15 cellular contexts compared by ENCODE assay signal in the genomic region with DNA sequence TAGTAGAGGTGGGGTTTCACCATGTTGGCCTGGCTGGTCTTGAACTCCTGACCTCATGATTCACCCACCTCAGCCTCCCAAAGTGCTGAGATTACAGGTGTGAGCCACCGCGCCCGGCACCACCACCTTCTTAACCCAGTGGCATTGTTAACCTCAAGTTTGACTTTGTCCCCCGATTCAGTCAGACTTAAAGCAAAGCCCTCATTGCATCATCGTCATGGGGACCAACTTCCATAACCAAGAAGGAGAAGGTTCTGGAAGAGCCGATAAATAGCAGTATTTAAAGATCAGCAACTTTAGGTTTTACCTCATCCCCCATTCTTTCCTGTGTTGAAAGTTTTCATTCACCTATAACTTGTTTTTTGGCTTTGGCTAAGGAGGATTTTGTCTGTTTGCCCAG. TPM values are rescaled to one million over a fixed set of nuclear protein-coding genes. Genes with fewer than 3 reads are reported as not detected.
DNase-seq lines count a peak whose midpoint lies in the region; ATAC-seq, FAIRE-seq and TF ChIP-seq lines count a peak whose summit lies in the region.
"Had no signal": no experiment of that assay in that cellular context is flagged by ENCODE, and none has a peak within 500 bp of the region (broad histone marks: within the 10 kb centered on the region; RNA-seq: fewer than 3 reads in every experiment).

No MANE protein-coding gene starts in this region.

- no peak for TF ChIP-seq EP300 in HepG2 (IDR thresholded peaks at IDR 0.05; ENCODE audit: low read depth in 2 of 2, low read length in 2 of 2)
- no peak for TF ChIP-seq EP300 in HepG2 (CRISPR knock-in tag; IDR thresholded peaks at IDR 0.05; ENCODE audit: borderline replicate concordance)

- POLR2A ChIA-PET in HepG2 (lab: Yijun Ruan, JAX), result interaction anchor here (1.3 kb wide), 1 partner anchor 11 kb away, joined by 9 read pairs; no protein-coding TSS in a partner anchor

- no peak overlapping the region for H3K4me2 ChIP-seq in HepG2 (ENCODE audit: low read depth, low read length)
- H3K4me2 ChIP-seq: BLaER1 treated with 17β-estradiol and CSF1 and Interleukin-3, amounts not matched to agents 10 nM and 100 nM had no signal

- DNase-seq in HepG2 (ENCODE audit: low spot score) (no peak), right lobe of liver (no peak), dorsolateral prefrontal cortex (no peak), psoas muscle (no peak)
- DNase-seq in central memory CD4-positive, alpha-beta T cell, result no peak
- DNase-seq in effector CD4-positive, alpha-beta T cell, result no peak
- DNase-seq: 8988T; ACHN; CD4-positive, CD25-positive, alpha-beta regulatory T cell; DMS53; GF-D8 had no signal

- H3K36me3 ChIP-seq in HepG2 (replicated peaks in 1 of 2; ENCODE audit: control insufficient read depth in 1 of 2, insufficient read depth in 2 of 2, low read length in 2 of 2), result peaks cover 17 to 45% of the 10 kb centered on the region in 2 experiments; a peak in 4 of 5 replicates
- peaks cover 0 to 53% (median 17%) of the 10 kb centered on the region in 4 donors for H3K36me3 ChIP-seq in right lobe of liver
- peaks cover 18 to 81% of the 10 kb centered on the region in 2 donors for H3K36me3 ChIP-seq in psoas muscle (ENCODE audit: insufficient read depth in 1 of 2, low read depth in 1 of 2)

- TF ChIP-seq POLR2A in HepG2 (IDR thresholded peaks at IDR 0.05; ENCODE audit: insufficient read depth in 1 of 2, low read depth in 2 of 2, low read length in 2 of 2) (no peak), right lobe of liver (IDR thresholded peaks at IDR 0.05) (no peak)

- H3K4me3 ChIP-seq in HepG2 (replicated peaks in 1 of 3; ENCODE audit: insufficient read depth in 1 of 3, low read depth in 2 of 3, low read length in 3 of 3) (no peak overlapping the region), right lobe of liver (no peak overlapping the region), dorsolateral prefrontal cortex (peak overlapping the region in 9 of 59 donors; percentile 14 to 46 (median 29)), psoas muscle (no peak overlapping the region)
- H3K4me3 ChIP-seq: BLaER1 treated with 17β-estradiol and CSF1 and Interleukin-3, amounts not matched to agents 10 nM and 100 nM had no signal

- in situ Hi-C loops in HepG2 (cut with HindIII; ENCODE audit: extremely low pct_ligation_motif_present, low pct_unique_long_range_greater_than_20kb), result no loop called here

- no peak overlapping the region for H2AFZ ChIP-seq in HepG2 (ENCODE audit: low read length)

- TF ChIP-seq RAD21 in HepG2 (CRISPR knock-in tag; IDR thresholded peaks at IDR 0.05), result no peak

- CTCF ChIA-PET in HepG2 (lab: Yijun Ruan, JAX; ENCODE audit: low intra/inter-chr PET ratio, low total read pairs), result no interaction called here

- WGBS in HepG2 (ENCODE audit: low lambda C conversion rate), result 91% methylated on average over 6 of the region's 6 CpGs
- WGBS in right lobe of liver (ENCODE audit: insufficient coverage, low coverage, low lambda C conversion rate, missing lambda C conversion rate), result 91% methylated on average over 6 of the region's 6 CpGs
- WGBS in psoas muscle, 3 donors, result 75 to 86% (median 81%) methylated on average over 6 of the region's 6 CpGs

- no peaks in the 10 kb centered on the region for H3K27me3 ChIP-seq in HepG2 (ENCODE audit: control insufficient read depth in 1 of 2, insufficient read depth in 2 of 2, low read length in 2 of 2)
- H3K27me3 ChIP-seq in right lobe of liver, result no peaks in the 10 kb centered on the region
- no peaks in the 10 kb centered on the region for H3K27me3 ChIP-seq in dorsolateral prefrontal cortex
- no peaks in the 10 kb centered on the region for H3K27me3 ChIP-seq in psoas muscle (ENCODE audit: insufficient read depth in 3 of 3, low read length in 2 of 3)
- H3K27me3 ChIP-seq: BLaER1 treated with 17β-estradiol and CSF1 and Interleukin-3, amounts not matched to agents 10 nM and 100 nM had no signal

- TF ChIP-seq CTCF in HepG2 (CRISPR knock-in tag; IDR thresholded peaks at IDR 0.05), result no peak
- no peak for TF ChIP-seq CTCF in right lobe of liver (IDR thresholded peaks at IDR 0.05)
- no peak for TF ChIP-seq CTCF in dorsolateral prefrontal cortex (IDR thresholded peaks at IDR 0.05 in 54 of 56, conservative IDR thresholded peaks at IDR 0.05 in 2 of 56; ENCODE audit: low read depth in 1 of 56, partially characterized antibody in 56 of 56)
- TF ChIP-seq CTCF in psoas muscle (IDR thresholded peaks at IDR 0.05), result no peak

- H3K79me2 ChIP-seq in HepG2 (ENCODE audit: insufficient read depth, low read length), result no peaks in the 10 kb centered on the region

- no peak overlapping the region for H3K9ac ChIP-seq in HepG2 (ENCODE audit: insufficient read depth, low read depth, low read length)
- H3K9ac ChIP-seq: BLaER1 treated with 17β-estradiol and CSF1 and Interleukin-3, amounts not matched to agents 10 nM and 100 nM had no signal

- intact Hi-C loops in HepG2 (cut with micrococcal nuclease; ENCODE audit: unreplicated experiment), result no loop called here
- intact Hi-C loops in right lobe of liver (cut with DNase I), result no loop called here
- intact Hi-C loops in dorsolateral prefrontal cortex (cut with DNase I), result no loop called here
- intact Hi-C loops in psoas muscle (cut with DNase I), result no loop called here

- H3K4me1 ChIP-seq in HepG2 (ENCODE audit: insufficient read depth, low read length), result peaks cover 8% of the 10 kb centered on the region; the same call in 1 of the 2 replicates
- H3K4me1 ChIP-seq in right lobe of liver, result peaks cover 0 to 13% (median 0%) of the 10 kb centered on the region in 4 donors
- H3K4me1 ChIP-seq in psoas muscle, result peaks cover 8% of the 10 kb centered on the region

- FAIRE-seq in HepG2 (lab: Jason Lieb, UNC), result no peak
- FAIRE-seq: H54 had no signal

- H3K27ac ChIP-seq in HepG2 (ENCODE audit: extremely low read length, insufficient read depth, low read length) (no peak overlapping the region), right lobe of liver (no peak overlapping the region), dorsolateral prefrontal cortex (peak overlapping the region in 53 of 59 donors; percentile 31 to 88 (median 78)), psoas muscle (peak overlapping the region; percentile 64)
- H3K27ac ChIP-seq: BLaER1 treated with 17β-estradiol and CSF1 and Interleukin-3, amounts not matched to agents 10 nM and 100 nM had no signal

- BruUV-seq in HepG2 (replicated peaks; lab: Mats Ljungman, UMichigan), result no TSS peak

- ATAC-seq in HepG2 (no peak), right lobe of liver (no peak), psoas muscle (no peak), HG02759 (IDR thresholded peaks at IDR 0.05; ENCODE audit: unreplicated experiment) (no peak)

- no peaks in the 10 kb centered on the region for H4K20me1 ChIP-seq in HepG2 (ENCODE audit: insufficient read depth, low read length)

- H3K9me3 ChIP-seq in HepG2 (ENCODE audit: low read length), result no peaks in the 10 kb centered on the region
- H3K9me3 ChIP-seq in right lobe of liver, result no peaks in the 10 kb centered on the region
- no peaks in the 10 kb centered on the region for H3K9me3 ChIP-seq in psoas muscle
- H3K9me3 ChIP-seq: BLaER1 treated with 17β-estradiol and CSF1 and Interleukin-3, amounts not matched to agents 10 nM and 100 nM had no signal

RNA-seq across cellular contexts. Expression of gene INAFM1, which starts 6.7 kb away (rescaled TPM):
- 1.00 and 1.9 TPM in 2 replicates for total RNA-seq in HepG2 (2016; rRNA removed; fragmentation: Illumina TruSeq; extraction: Trizol)
- 0.81 and 1.1 TPM in 2 replicates for total RNA-seq in HepG2 (2016; cell fraction: cytosol; rRNA removed; fragmentation: Illumina TruSeq; extraction: Trizol; ENCODE audit: low read depth)
- total RNA-seq in HepG2 (2016; cell fraction: insoluble cytoplasmic fraction; rRNA removed; fragmentation: Illumina TruSeq; extraction: Trizol), result 1.1 and 1.8 TPM in 2 replicates
- 1.0 and 1.2 TPM in 2 replicates for total RNA-seq in HepG2 (2016; cell fraction: membrane; rRNA removed; fragmentation: Illumina TruSeq; extraction: Trizol)
- 0.78 and 1.0 TPM in 2 replicates for total RNA-seq in HepG2 (2016; cell fraction: nucleus; rRNA removed; fragmentation: Illumina TruSeq; extraction: Trizol)
- polyA plus RNA-seq in HepG2 (2011; rRNA removed), result 0.88 and 1.3 TPM in 2 replicates
- polyA plus RNA-seq in HepG2 (2011; cell fraction: cytosol; rRNA removed), result 0.60 and 0.93 TPM in 2 replicates
- 5.3 and 5.5 TPM in 2 replicates for polyA plus RNA-seq in HepG2 (2011; cell fraction: nucleus; rRNA removed)
- polyA plus RNA-seq in HepG2 (2012), result 2.8 and 3.1 TPM in 2 replicates
- 2.2 and 2.5 TPM in 2 replicates for polyA plus RNA-seq in HepG2 (2016; cell fraction: cytosol; fragmentation: Illumina TruSeq; extraction: Trizol; ENCODE audit: low read depth)
- polyA plus RNA-seq in HepG2 (2016; cell fraction: insoluble cytoplasmic fraction; fragmentation: Illumina TruSeq; extraction: Trizol; ENCODE audit: low read depth), result 1.8 and 2.4 TPM in 2 replicates
- 1.7 and 2.2 TPM in 2 replicates for polyA plus RNA-seq in HepG2 (2016; cell fraction: membrane; fragmentation: Illumina TruSeq; extraction: Trizol; ENCODE audit: low read depth)
- polyA plus RNA-seq in HepG2 (2016; cell fraction: nucleus; fragmentation: Illumina TruSeq; extraction: Trizol; ENCODE audit: insufficient read depth, low read depth), result 4.5 and 6.9 TPM in 2 replicates
- polyA minus RNA-seq in HepG2 (2011; rRNA and poly(A)+ RNA removed; ENCODE audit: low replicate concordance), result 0.35 and 1.3 TPM in 2 replicates
- polyA minus RNA-seq in HepG2 (2011; cell fraction: cytosol; rRNA and poly(A)+ RNA removed), result 1.2 and 1.5 TPM in 2 replicates
- polyA minus RNA-seq in HepG2 (2011; cell fraction: nucleus; rRNA and poly(A)+ RNA removed), result 0.99 and 1.4 TPM in 2 replicates
- total RNA-seq in right lobe of liver, result 1 to 10 TPM; 2.2 to 5.8 (median 4.4) TPM
- total RNA-seq in dorsolateral prefrontal cortex, result 10 to 100 TPM; 13.1 to 31.8 (median 18.3) TPM
- 10 to 100 TPM; 13.6 to 18.9 (median 15.8) TPM for total RNA-seq in psoas muscle
- 10 to 100 TPM in 1 of 3 donors, 1 to 10 TPM in 2; 3.6 to 21.2 (median 9.9) TPM for polyA plus RNA-seq in psoas muscle

RNA-seq across cellular contexts. Expression of gene CCDC9, which starts 11.7 kb away (rescaled TPM):
- total RNA-seq in HepG2 (2016; rRNA removed; fragmentation: Illumina TruSeq; extraction: Trizol), result 5.9 and 6.3 TPM in 2 replicates
- 3.4 and 3.5 TPM in 2 replicates for total RNA-seq in HepG2 (2016; cell fraction: cytosol; rRNA removed; fragmentation: Illumina TruSeq; extraction: Trizol; ENCODE audit: low read depth)
- 3.8 and 7.1 TPM in 2 replicates for total RNA-seq in HepG2 (2016; cell fraction: insoluble cytoplasmic fraction; rRNA removed; fragmentation: Illumina TruSeq; extraction: Trizol)
- 4.5 and 5.0 TPM in 2 replicates for total RNA-seq in HepG2 (2016; cell fraction: membrane; rRNA removed; fragmentation: Illumina TruSeq; extraction: Trizol)
- 4.4 and 5.5 TPM in 2 replicates for total RNA-seq in HepG2 (2016; cell fraction: nucleus; rRNA removed; fragmentation: Illumina TruSeq; extraction: Trizol)
- 2.9 and 3.0 TPM in 2 replicates for polyA plus RNA-seq in HepG2 (2011; rRNA removed)
- polyA plus RNA-seq in HepG2 (2011; cell fraction: cytosol; rRNA removed), result 2.1 and 2.2 TPM in 2 replicates
- 10.1 and 11.8 TPM in 2 replicates for polyA plus RNA-seq in HepG2 (2011; cell fraction: nucleus; rRNA removed)
- 10.0 TPM in 2 replicates for polyA plus RNA-seq in HepG2 (2012)
- 1.6 and 1.8 TPM in 2 replicates for polyA plus RNA-seq in HepG2 (2016; cell fraction: cytosol; fragmentation: Illumina TruSeq; extraction: Trizol; ENCODE audit: low read depth)
- polyA plus RNA-seq in HepG2 (2016; cell fraction: insoluble cytoplasmic fraction; fragmentation: Illumina TruSeq; extraction: Trizol; ENCODE audit: low read depth), result 9.0 and 10.3 TPM in 2 replicates
- 3.6 and 3.9 TPM in 2 replicates for polyA plus RNA-seq in HepG2 (2016; cell fraction: membrane; fragmentation: Illumina TruSeq; extraction: Trizol; ENCODE audit: low read depth)
- 22.8 and 25.7 TPM in 2 replicates for polyA plus RNA-seq in HepG2 (2016; cell fraction: nucleus; fragmentation: Illumina TruSeq; extraction: Trizol; ENCODE audit: insufficient read depth, low read depth)
- 1.8 and 6.2 TPM in 2 replicates for polyA minus RNA-seq in HepG2 (2011; rRNA and poly(A)+ RNA removed; ENCODE audit: low replicate concordance)
- polyA minus RNA-seq in HepG2 (2011; cell fraction: cytosol; rRNA and poly(A)+ RNA removed), result 0.99 and 1.7 TPM in 2 replicates
- polyA minus RNA-seq in HepG2 (2011; cell fraction: nucleus; rRNA and poly(A)+ RNA removed), result 6.3 and 7.5 TPM in 2 replicates
- total RNA-seq in right lobe of liver, result 10 to 100 TPM in 2 of 6 experiments, 1 to 10 TPM in 4; 5.8 to 15.1 (median 9.1) TPM
- total RNA-seq in dorsolateral prefrontal cortex, result 10 to 100 TPM; 13.8 to 39.6 (median 24.0) TPM
- 10 to 100 TPM; 16.9 to 28.2 (median 24.2) TPM for total RNA-seq in psoas muscle
- polyA plus RNA-seq in psoas muscle, result 10 to 100 TPM; 18.8 to 28.5 (median 24.0) TPM

RNA-seq across cellular contexts. Expression of gene BBC3, which starts 37.0 kb away (rescaled TPM):
- total RNA-seq in HepG2 (2016; rRNA removed; fragmentation: Illumina TruSeq; extraction: Trizol) (5.8 and 8.8 TPM in 2 replicates), right lobe of liver (1 to 10 TPM; 1.8 to 8.0 (median 3.1) TPM), dorsolateral prefrontal cortex (10 to 100 TPM in 50 of 120 experiments, 1 to 10 TPM in 70; 4.8 to 17.2 (median 9.6) TPM), psoas muscle (10 to 100 TPM in 1 of 4 donors, 1 to 10 TPM in 3; 2.7 to 32.5 (median 4.7) TPM)
- 3.1 and 3.4 TPM in 2 replicates for total RNA-seq in HepG2 (2016; cell fraction: cytosol; rRNA removed; fragmentation: Illumina TruSeq; extraction: Trizol; ENCODE audit: low read depth)
- total RNA-seq in HepG2 (2016; cell fraction: insoluble cytoplasmic fraction; rRNA removed; fragmentation: Illumina TruSeq; extraction: Trizol), result 5.9 and 8.8 TPM in 2 replicates
- 6.6 and 7.4 TPM in 2 replicates for total RNA-seq in HepG2 (2016; cell fraction: membrane; rRNA removed; fragmentation: Illumina TruSeq; extraction: Trizol)
- 4.6 and 5.1 TPM in 2 replicates for total RNA-seq in HepG2 (2016; cell fraction: nucleus; rRNA removed; fragmentation: Illumina TruSeq; extraction: Trizol)
- polyA plus RNA-seq in HepG2 (2011; rRNA removed) (6.1 and 11.1 TPM in 2 replicates), psoas muscle (1 to 10 TPM; 2.7 to 6.6 (median 2.9) TPM)
- 7.0 and 10.6 TPM in 2 replicates for polyA plus RNA-seq in HepG2 (2011; cell fraction: cytosol; rRNA removed)
- 18.7 and 18.8 TPM in 2 replicates for polyA plus RNA-seq in HepG2 (2011; cell fraction: nucleus; rRNA removed)
- 7.0 and 13.6 TPM in 2 replicates for polyA plus RNA-seq in HepG2 (2012)
- 1.8 and 1.9 TPM in 2 replicates for polyA plus RNA-seq in HepG2 (2016; cell fraction: cytosol; fragmentation: Illumina TruSeq; extraction: Trizol; ENCODE audit: low read depth)
- 9.2 and 11.0 TPM in 2 replicates for polyA plus RNA-seq in HepG2 (2016; cell fraction: insoluble cytoplasmic fraction; fragmentation: Illumina TruSeq; extraction: Trizol; ENCODE audit: low read depth)
- polyA plus RNA-seq in HepG2 (2016; cell fraction: membrane; fragmentation: Illumina TruSeq; extraction: Trizol; ENCODE audit: low read depth), result 5.1 and 5.2 TPM in 2 replicates
- 13.0 and 13.4 TPM in 2 replicates for polyA plus RNA-seq in HepG2 (2016; cell fraction: nucleus; fragmentation: Illumina TruSeq; extraction: Trizol; ENCODE audit: insufficient read depth, low read depth)
- polyA minus RNA-seq in HepG2 (2011; rRNA and poly(A)+ RNA removed; ENCODE audit: low replicate concordance), result 2.1 and 9.7 TPM in 2 replicates
- polyA minus RNA-seq in HepG2 (2011; cell fraction: cytosol; rRNA and poly(A)+ RNA removed), result 8.9 and 9.3 TPM in 2 replicates
- 5.4 and 6.2 TPM in 2 replicates for polyA minus RNA-seq in HepG2 (2011; cell fraction: nucleus; rRNA and poly(A)+ RNA removed)

RNA-seq across cellular contexts. Expression of gene C5AR1, which starts 41.6 kb away (rescaled TPM):
- total RNA-seq in HepG2 (2016; rRNA removed; fragmentation: Illumina TruSeq; extraction: Trizol), result 0.07 TPM in 1 of 2 replicates, not detected in the other
- 0.71 TPM in 1 of 2 replicates, not detected in the other for total RNA-seq in HepG2 (2016; cell fraction: cytosol; rRNA removed; fragmentation: Illumina TruSeq; extraction: Trizol; ENCODE audit: low read depth)
- 0.15 TPM in 1 of 2 replicates, not detected in the other for total RNA-seq in HepG2 (2016; cell fraction: insoluble cytoplasmic fraction; rRNA removed; fragmentation: Illumina TruSeq; extraction: Trizol)
- total RNA-seq in HepG2 (2016; cell fraction: membrane; rRNA removed; fragmentation: Illumina TruSeq; extraction: Trizol), result 0.07 TPM in 1 of 2 replicates, not detected in the other
- not detected in 2 replicates for total RNA-seq in HepG2 (2016; cell fraction: nucleus; rRNA removed; fragmentation: Illumina TruSeq; extraction: Trizol)
- polyA plus RNA-seq in HepG2 (2011; rRNA removed), result 1.6 and 3.9 TPM in 2 replicates
- polyA plus RNA-seq in HepG2 (2011; cell fraction: cytosol; rRNA removed), result 0.85 and 2.3 TPM in 2 replicates
- polyA plus RNA-seq in HepG2 (2011; cell fraction: nucleus; rRNA removed), result 0.59 and 1.6 TPM in 2 replicates
- polyA plus RNA-seq in HepG2 (2012), result 4.2 and 10.7 TPM in 2 replicates
- polyA plus RNA-seq in HepG2 (2016; cell fraction: cytosol; fragmentation: Illumina TruSeq; extraction: Trizol; ENCODE audit: low read depth), result not detected in 2 replicates
- polyA plus RNA-seq in HepG2 (2016; cell fraction: insoluble cytoplasmic fraction; fragmentation: Illumina TruSeq; extraction: Trizol; ENCODE audit: low read depth), result 0.44 TPM in 1 of 2 replicates, not detected in the other
- polyA plus RNA-seq in HepG2 (2016; cell fraction: membrane; fragmentation: Illumina TruSeq; extraction: Trizol; ENCODE audit: low read depth), result 0.09 TPM in 1 of 2 replicates, not detected in the other
- polyA plus RNA-seq in HepG2 (2016; cell fraction: nucleus; fragmentation: Illumina TruSeq; extraction: Trizol; ENCODE audit: insufficient read depth, low read depth), result 0.45 and 1.1 TPM in 2 replicates
- polyA minus RNA-seq in HepG2 (2011; rRNA and poly(A)+ RNA removed; ENCODE audit: low replicate concordance), result 2.5 and 3.0 TPM in 2 replicates
- 1.8 and 2.6 TPM in 2 replicates for polyA minus RNA-seq in HepG2 (2011; cell fraction: cytosol; rRNA and poly(A)+ RNA removed)
- polyA minus RNA-seq in HepG2 (2011; cell fraction: nucleus; rRNA and poly(A)+ RNA removed), result 0.39 and 0.75 TPM in 2 replicates
- total RNA-seq in right lobe of liver, result 10 to 100 TPM in 1 of 6 experiments, 1 to 10 TPM in 5; 3.3 to 19.8 (median 5.9) TPM
- 10 to 100 TPM in 11 of 120 experiments, 1 to 10 TPM in 108, under 1 TPM in 1; 0.67 to 19.3 (median 5.1) TPM for total RNA-seq in dorsolateral prefrontal cortex
- 1 to 10 TPM; 2.4 to 6.3 (median 4.5) TPM for total RNA-seq in psoas muscle
- polyA plus RNA-seq in psoas muscle, result 1 to 10 TPM in 1 of 3 donors, under 1 TPM in 2; 0.64 to 2.3 (median 0.77) TPM
- total RNA-seq: HT1080 had no signal

Comparison
In these comparisons a context has a peak if more than half of its experiments do, and no peak if none do; other contexts are left out.
1. H3K27ac ChIP-seq: peak in dorsolateral prefrontal cortex (53 of 59) and psoas muscle (single experiment); none in HepG2 (single experiment) and right lobe of liver (0 of 3).